8 cellular contexts compared by ENCODE assay signal in the genomic region with DNA sequence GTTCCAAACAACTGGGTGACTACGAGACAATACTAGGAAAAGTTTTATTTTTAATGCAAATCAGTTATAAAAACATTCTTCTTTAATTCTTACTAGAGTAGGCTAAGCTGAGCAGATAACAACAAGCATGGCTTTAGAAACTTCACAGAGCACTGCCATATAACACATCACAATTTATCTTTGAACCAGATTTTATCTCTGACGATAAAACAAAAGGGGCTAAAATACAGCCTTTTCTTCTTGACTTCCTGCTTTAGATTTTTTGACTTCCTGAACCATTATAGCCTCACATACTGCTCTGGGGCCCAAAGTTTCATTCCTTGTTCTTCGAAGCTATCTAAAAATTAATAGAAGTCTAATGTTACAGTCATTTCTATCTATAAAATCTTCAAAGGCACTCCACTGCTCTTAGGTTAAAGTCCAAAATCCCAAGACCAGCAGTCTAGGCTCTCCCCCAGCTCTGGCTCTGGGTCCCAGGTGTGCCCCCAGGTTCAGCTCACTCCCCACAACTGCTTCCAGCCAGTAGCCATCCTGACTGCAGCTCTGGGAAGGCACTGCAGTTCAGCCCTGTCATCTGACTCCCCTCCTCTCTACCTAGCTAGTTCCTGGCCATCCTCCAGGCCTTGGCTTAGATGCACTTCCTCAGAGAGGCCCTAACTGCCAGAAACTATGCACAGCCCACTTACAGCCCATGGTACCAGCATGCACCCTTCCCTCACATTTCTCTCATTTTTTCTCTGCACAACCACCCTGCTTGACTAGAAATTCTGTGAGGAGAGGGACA. TPM values are rescaled to one million over a fixed set of nuclear protein-coding genes. Genes with fewer than 3 reads are reported as not detected.
DNase-seq lines count a peak whose midpoint lies in the region; TF ChIP-seq lines count a peak whose summit lies in the region.
"Had no signal": no experiment of that assay in that cellular context is flagged by ENCODE, and none has a peak within 500 bp of the region (broad histone marks: within the 10 kb centered on the region; RNA-seq: fewer than 3 reads in every experiment).

No MANE protein-coding gene starts in this region.

- DNase-seq in GDM1 (lab: John Stamatoyannopoulos, UW) = peak; percentile 25
- peak; percentile 40 for DNase-seq in NCI-H2029 (lab: John Stamatoyannopoulos, UW)
- DNase-seq in cerebellar cortex (ENCODE audit: low spot score) = peak; percentile 76
- DNase-seq in osteocyte (ENCODE audit: extremely low spot score, unreplicated experiment) = no peak
- DNase-seq in AG08395 (ENCODE audit: low spot score) = no peak
- DNase-seq in NCI-H2107 treated with DMSO at 0.1 percent for 48 hours (lab: John Stamatoyannopoulos, UW; ENCODE audit: unreplicated experiment) = no peak
- DNase-seq in NCI-H1105 (lab: John Stamatoyannopoulos, UW) = no peak
- DNase-seq: hypothalamus had no signal

- peaks cover 59% of the 10 kb centered on the region for H3K4me1 Mint-ChIP-seq in osteocyte (ENCODE audit: unreplicated experiment)

- H3K9me3 Mint-ChIP-seq in osteocyte (ENCODE audit: unreplicated experiment) = no peaks in the 10 kb centered on the region

- TF ChIP-seq CTCF in osteocyte (IDR thresholded peaks at IDR 0.05) = no peak

- no peaks in the 10 kb centered on the region for H3K27me3 Mint-ChIP-seq in osteocyte (ENCODE audit: unreplicated experiment)

- H3K36me3 Mint-ChIP-seq in osteocyte (ENCODE audit: unreplicated experiment) = peaks cover 15% of the 10 kb centered on the region

- peak overlapping the region; percentile 31 for H3K27ac Mint-ChIP-seq in osteocyte (ENCODE audit: unreplicated experiment)

- no peak overlapping the region for H3K4me3 Mint-ChIP-seq in osteocyte (ENCODE audit: unreplicated experiment)

RNA-seq across cellular contexts. Expression of gene TBC1D2B, which starts 25.7 kb away (rescaled TPM):
- 65.5 and 69.3 TPM in 2 replicates for total RNA-seq in osteocyte

RNA-seq across cellular contexts. Expression of gene SH2D7, which starts 40.5 kb away (rescaled TPM):
- not detected in 2 replicates for total RNA-seq in osteocyte

Comparison
In these comparisons a context has a peak if more than half of its experiments do, and no peak if none do; other contexts are left out.
1. DNase-seq: peak in GDM1 (single experiment), NCI-H2029 (single experiment) and cerebellar cortex (single experiment); none in osteocyte (single experiment), AG08395 (single experiment), NCI-H2107 treated with DMSO at 0.1 percent for 48 hours (single experiment) and NCI-H1105 (single experiment).